In genomic region chr3:126955004-126955790, GRCh38 we compare ENCODE assay signal across 10 cellular contexts. TPM values are rescaled to one million over a fixed set of nuclear protein-coding genes. Genes with fewer than 3 reads are reported as not detected.
DNase-seq lines count a peak whose midpoint lies in the region; ATAC-seq and FAIRE-seq lines count a peak whose summit lies in the region.
"Had no signal": no experiment of that assay in that cellular context is flagged by ENCODE, and none has a peak within 500 bp of the region (broad histone marks: within the 10 kb centered on the region; RNA-seq: fewer than 3 reads in every experiment).

No MANE protein-coding gene starts in this region.

- peak; percentile 53 for ATAC-seq in GM18502 (IDR thresholded peaks at IDR 0.05; ENCODE audit: poor library complexity, unreplicated experiment)
- ATAC-seq in GM21447 (IDR thresholded peaks at IDR 0.05; ENCODE audit: unreplicated experiment), result peak; percentile 71
- peak; percentile 61 for ATAC-seq in HG03103 (IDR thresholded peaks at IDR 0.05; ENCODE audit: low read depth, unreplicated experiment)
- peak; percentile 43 for ATAC-seq in effector memory CD8-positive, alpha-beta T cell (replicated peaks)

- no peaks in the 10 kb centered on the region for H3K36me3 Mint-ChIP-seq in effector memory CD8-positive, alpha-beta T cell (ENCODE audit: insufficient read depth)
- H3K36me3 Mint-ChIP-seq: brain had no signal

- no peaks in the 10 kb centered on the region for H3K27me3 Mint-ChIP-seq in effector memory CD8-positive, alpha-beta T cell
- H3K27me3 Mint-ChIP-seq: T-cell had no signal

- H3K9me3 Mint-ChIP-seq in effector memory CD8-positive, alpha-beta T cell, result no peaks in the 10 kb centered on the region
- H3K9me3 Mint-ChIP-seq: brain, T-cell had no signal

- H3K4me1 Mint-ChIP-seq in effector memory CD8-positive, alpha-beta T cell (ENCODE audit: low read depth in 2 of 2), result peaks cover under 1 to 4% of the 10 kb centered on the region in 2 donors
- H3K4me1 Mint-ChIP-seq: T-cell had no signal

- no peak for FAIRE-seq in RCC 7860 (lab: Jason Lieb, UNC)

- DNase-seq in effector memory CD8-positive, alpha-beta T cell, result no peak
- DNase-seq in NCI-H1436 (lab: John Stamatoyannopoulos, UW), result no peak
- no peak for DNase-seq in GDM1 (lab: John Stamatoyannopoulos, UW)
- no peak for DNase-seq in RCC 7860 (ENCODE audit: low spot score)
- DNase-seq in H4 (ENCODE audit: low spot score), result no peak
- DNase-seq: T-cell had no signal

- no peak overlapping the region for H3K4me3 Mint-ChIP-seq in effector memory CD8-positive, alpha-beta T cell
- H3K4me3 Mint-ChIP-seq: brain, T-cell had no signal

- H3K27ac Mint-ChIP-seq in effector memory CD8-positive, alpha-beta T cell, result no peak overlapping the region
- H3K27ac Mint-ChIP-seq: T-cell had no signal

RNA-seq across cellular contexts. Expression of gene PLXNA1, which starts 27.7 kb away (rescaled TPM):
- total RNA-seq in H4 (2014; rRNA removed; shearing (Covaris generic)), result 15.3 and 15.9 TPM in 2 replicates
